Comparison of ENCODE assay signal across 8 cellular contexts in the genomic region with DNA sequence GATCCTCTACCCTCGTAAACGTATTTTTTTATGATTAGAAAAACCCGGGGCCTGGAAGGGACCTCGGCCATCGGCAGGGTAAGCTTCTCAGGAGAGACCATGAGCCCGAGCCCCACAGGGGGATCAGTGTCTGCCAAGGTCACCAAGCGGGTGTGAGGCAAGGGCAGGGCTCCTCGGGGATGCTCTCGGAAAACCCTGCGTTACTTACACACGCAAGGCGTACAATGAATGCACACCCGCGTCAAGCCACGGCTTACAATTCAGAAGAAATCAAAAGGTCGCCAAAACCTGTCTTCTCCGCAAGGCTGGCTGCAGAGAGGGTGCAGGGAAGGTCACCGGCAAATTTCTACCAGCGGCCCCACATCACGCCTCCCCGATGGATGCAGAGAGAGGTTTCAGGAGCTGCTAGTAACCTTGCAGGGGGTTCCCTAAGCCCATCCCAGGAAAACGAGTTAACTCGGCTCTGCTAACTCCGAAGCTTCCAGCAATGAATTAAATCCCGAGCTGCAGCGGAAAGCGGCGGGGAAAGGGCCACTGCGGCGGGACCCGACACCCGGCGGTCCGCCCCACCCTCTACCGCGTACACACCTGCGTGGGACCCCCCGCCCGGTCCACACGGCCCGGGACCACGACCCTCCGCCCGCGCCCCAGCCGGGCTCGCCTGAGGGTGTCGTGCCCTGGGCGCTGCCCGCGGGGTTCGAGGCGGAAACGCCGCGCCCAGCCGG.
A peak's percentile ranks its signal among the peaks of the same experiment; 100 is the strongest.
DNase-seq lines count a peak whose midpoint lies in the region; ATAC-seq lines count a peak whose summit lies in the region.

No MANE protein-coding gene starts in this region.

- no peaks in the 10 kb centered on the region for H3K4me1 ChIP-seq in NT2/D1 (ENCODE audit: insufficient read depth, insufficient read length)
- peaks cover 11% of the 10 kb centered on the region for H3K4me1 ChIP-seq in rectal smooth muscle tissue (ENCODE audit: control insufficient read depth, insufficient read depth, low read length)

- no peaks in the 10 kb centered on the region for H3K9me3 ChIP-seq in NT2/D1 (ENCODE audit: insufficient read depth, low read length)

- intact Hi-C loops in head of caudate nucleus (cut with DNase I) = loop anchor here (5.0 kb wide), 4 partner anchors 36 to 149 kb away; no protein-coding TSS in a partner anchor

- H3K9ac ChIP-seq in NT2/D1 (ENCODE audit: insufficient read length, low read depth) = peak overlapping the region; percentile 79
- H3K9ac ChIP-seq in rectal smooth muscle tissue (ENCODE audit: low read length) = peak overlapping the region; percentile 52

- H3K36me3 ChIP-seq in NT2/D1 (ENCODE audit: insufficient read depth, insufficient read length, low read length) (no peaks in the 10 kb centered on the region), rectal smooth muscle tissue (ENCODE audit: control insufficient read depth, insufficient read depth, low read length) (no peaks in the 10 kb centered on the region)

- H3K4me3 ChIP-seq in NT2/D1 (ENCODE audit: insufficient read length, low read depth) (peak overlapping the region; percentile 59), rectal smooth muscle tissue (ENCODE audit: low read length) (peak overlapping the region; percentile 93)

- ATAC-seq in GM19397 (IDR thresholded peaks at IDR 0.05; ENCODE audit: unreplicated experiment) (no peak), HG02884 (IDR thresholded peaks at IDR 0.05; ENCODE audit: unreplicated experiment) (no peak)

- H3K27me3 ChIP-seq in NT2/D1 (ENCODE audit: insufficient read depth, insufficient read length) = peaks cover 35% of the 10 kb centered on the region
- no peaks in the 10 kb centered on the region for H3K27me3 ChIP-seq in rectal smooth muscle tissue (ENCODE audit: control insufficient read depth, insufficient read depth, low read length)

- DNase-seq in NOMO-1 treated with dmso at 0.1 percent for 144 hours (lab: John Stamatoyannopoulos, UW; ENCODE audit: unreplicated experiment) (peak; percentile 2), NOMO-1 treated with DMSO at 0.1 percent for 48 hours (lab: John Stamatoyannopoulos, UW; ENCODE audit: unreplicated experiment) (no peak), NT2/D1 (ENCODE audit: low read depth, low spot score) (no peak), head of caudate nucleus (peak in 37 of 42 donors; percentile 19 to 77 (median 55))
- peak; percentile 12 for DNase-seq in activated gamma-delta T cell treated with anti-CD3 and anti-CD28 coated beads, Interleukin-2, amount 50 U/mL, for 16 hours (ENCODE audit: low read depth)

- H3K27ac ChIP-seq in rectal smooth muscle tissue (ENCODE audit: low read depth, low read length) = peak overlapping the region; percentile 28

Comparison
In these comparisons a context has a peak if more than half of its experiments do, and no peak if none do; other contexts are left out.
1. DNase-seq: peak in NOMO-1 treated with dmso at 0.1 percent for 144 hours (single experiment), activated gamma-delta T cell treated with anti-CD3 and anti-CD28 coated beads, Interleukin-2, amount 50 U/mL, for 16 hours (single experiment) and head of caudate nucleus (37 of 42); none in NOMO-1 treated with DMSO at 0.1 percent for 48 hours (single experiment) and NT2/D1 (single experiment).